Comparison of ENCODE assay signal across 16 cellular contexts in the genomic region with DNA sequence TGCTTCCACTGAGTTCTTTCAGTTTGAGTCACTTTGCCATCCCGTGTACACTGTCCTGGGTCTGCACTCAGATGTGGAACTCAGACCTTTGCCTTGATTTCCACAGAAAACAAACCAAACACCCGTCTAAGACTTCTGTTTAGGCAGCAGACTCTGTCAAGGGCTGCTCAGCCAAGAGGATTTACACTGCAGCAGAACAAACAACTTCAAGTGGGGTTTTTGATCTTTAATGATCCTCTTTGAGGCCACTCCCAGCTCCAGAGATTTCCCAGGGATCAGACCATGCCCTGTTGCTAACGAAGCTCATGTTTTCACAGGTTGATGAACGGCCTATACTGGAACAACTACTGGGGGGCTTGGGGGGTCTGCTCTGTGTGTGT. TPM values are rescaled to one million over a fixed set of nuclear protein-coding genes. Genes with fewer than 3 reads are reported as not detected.
DNase-seq lines count a peak whose midpoint lies in the region; TF ChIP-seq lines count a peak whose summit lies in the region.
"Had no signal": no experiment of that assay in that cellular context is flagged by ENCODE, and none has a peak within 500 bp of the region (broad histone marks: within the 10 kb centered on the region; RNA-seq: fewer than 3 reads in every experiment).

No MANE protein-coding gene starts in this region.

- H3K4me3 ChIP-seq in mucosa of stomach (ENCODE audit: low read length), result no peak overlapping the region
- H3K4me3 ChIP-seq in left ventricle myocardium inferior, result no peak overlapping the region
- no peak overlapping the region for H3K4me3 ChIP-seq in osteoblast (ENCODE audit: insufficient read depth, low read length)

- H3K27ac ChIP-seq in left ventricle myocardium inferior (replicated peaks) (no peak overlapping the region), osteoblast (ENCODE audit: low read depth, low read length) (no peak overlapping the region)
- H3K27ac ChIP-seq: KMS-11 had no signal

- H4K20me1 ChIP-seq in osteoblast (ENCODE audit: insufficient read depth, low read length), result no peaks in the 10 kb centered on the region

- DNase-seq in D341Med (ENCODE audit: low spot score) (peak; percentile 58), NCI-H187 (lab: John Stamatoyannopoulos, UW) (peak; percentile 74 to 84), SW480 (ENCODE audit: low spot score) (peak; percentile 54), SKM-1 treated with dmso at 0.1 percent for 144 hours (lab: John Stamatoyannopoulos, UW; ENCODE audit: unreplicated experiment) (no peak), COLO668 (lab: John Stamatoyannopoulos, UW; ENCODE audit: unreplicated experiment) (no peak), left ventricle myocardium inferior (no peak), osteoblast (ENCODE audit: insufficient read length, low spot score, missing footprints) (no peak)
- DNase-seq: activated CD4-positive, CD25-positive, alpha-beta regulatory T cell; dermis blood vessel endothelial cell; EL; kidney; NCI-H446 treated with DMSO at 0.1 percent for 48 hours; nucleus accumbens; SK-N-SH had no signal

- H3K27me3 ChIP-seq in mucosa of stomach (ENCODE audit: control insufficient read depth, insufficient read depth, low read length) (no peaks in the 10 kb centered on the region), left ventricle myocardium inferior (ENCODE audit: low read depth) (no peaks in the 10 kb centered on the region), osteoblast (ENCODE audit: insufficient read depth, low read length) (no peaks in the 10 kb centered on the region)

- H3K79me2 ChIP-seq in osteoblast (ENCODE audit: insufficient read depth, low read length), result no peaks in the 10 kb centered on the region

- H3K9me3 ChIP-seq in mucosa of stomach (ENCODE audit: control insufficient read depth, low read length) (no peaks in the 10 kb centered on the region), left ventricle myocardium inferior (replicated peaks) (no peaks in the 10 kb centered on the region), osteoblast (ENCODE audit: low read depth, low read length) (no peaks in the 10 kb centered on the region)
- H3K9me3 ChIP-seq: SK-N-SH had no signal

- H3K4me1 ChIP-seq in mucosa of stomach (ENCODE audit: control insufficient read depth, insufficient read depth, low read length) (peaks cover 61% of the 10 kb centered on the region), left ventricle myocardium inferior (peaks cover 50% of the 10 kb centered on the region), osteoblast (ENCODE audit: insufficient read depth, low read length) (peaks cover 16% of the 10 kb centered on the region)

- no peak overlapping the region for H3K4me2 ChIP-seq in osteoblast (ENCODE audit: insufficient read depth, low read length)
- H3K4me2 ChIP-seq: KMS-11, SK-N-SH had no signal

- H3K9ac ChIP-seq in mucosa of stomach (ENCODE audit: low read length), result peak overlapping the region; percentile 26
- H3K9ac ChIP-seq: KMS-11, SK-N-SH had no signal

- intact Hi-C loops in left ventricle myocardium inferior (cut with micrococcal nuclease), result no loop called here

- H2AFZ ChIP-seq in osteoblast (ENCODE audit: low read length), result no peak overlapping the region

- no peaks in the 10 kb centered on the region for H3K36me3 ChIP-seq in mucosa of stomach (ENCODE audit: control insufficient read depth, insufficient read depth, low read length)
- H3K36me3 ChIP-seq in left ventricle myocardium inferior, result no peaks in the 10 kb centered on the region
- no peaks in the 10 kb centered on the region for H3K36me3 ChIP-seq in osteoblast (ENCODE audit: insufficient read depth, low read length)

- no peak for TF ChIP-seq CTCF in left ventricle myocardium inferior (IDR thresholded peaks at IDR 0.05; ENCODE audit: borderline replicate concordance)
- TF ChIP-seq CTCF in osteoblast (IDR thresholded peaks at IDR 0.05; ENCODE audit: extremely low read depth, low read depth, low read length), result no peak

RNA-seq across cellular contexts. Expression of a gene that starts 52.5 kb away (rescaled TPM):
- total RNA-seq in left ventricle myocardium inferior (8.1 TPM), osteoblast (3.6 and 3.8 TPM in 2 replicates)

Comparison
In these comparisons a context has a peak if more than half of its experiments do, and no peak if none do; other contexts are left out.
1. DNase-seq: peak in D341Med (single experiment), NCI-H187 (2 of 2) and SW480 (single experiment); none in SKM-1 treated with dmso at 0.1 percent for 144 hours (single experiment), COLO668 (single experiment), left ventricle myocardium inferior (single experiment) and osteoblast (single experiment).